In genomic region chr16:27974896-27975540, GRCh38 we compare ENCODE assay signal across 15 cellular contexts.
DNase-seq lines count a peak whose midpoint lies in the region; ATAC-seq and TF ChIP-seq lines count a peak whose summit lies in the region.
"Had no signal": no experiment of that assay in that cellular context is flagged by ENCODE, and none has a peak within 500 bp of the region (broad histone marks: within the 10 kb centered on the region; RNA-seq: fewer than 3 reads in every experiment).

No MANE protein-coding gene starts in this region.

- peak; percentile 36 for DNase-seq in islet precursor cell
- peak; percentile 64 for DNase-seq in osteocyte (ENCODE audit: extremely low spot score, unreplicated experiment)
- peak; percentile 6 for DNase-seq in sigmoid colon
- no peak for DNase-seq in NCI-H2196 treated with DMSO at 0.1 percent for 48 hours (lab: John Stamatoyannopoulos, UW; ENCODE audit: unreplicated experiment)
- DNase-seq in Calu3 = no peak
- DNase-seq: CD8-positive, alpha-beta T cell; DMS 273 treated with DMSO at 0.1 percent for 48 hours; DMS53; DND-41; EL; H9 had no signal

- H3K27ac Mint-ChIP-seq in osteocyte (ENCODE audit: unreplicated experiment) (no peak overlapping the region), Calu3 (ENCODE audit: unreplicated experiment) (no peak overlapping the region)
- H3K27ac Mint-ChIP-seq: B cell; CD8-positive, alpha-beta T cell had no signal

- no peak overlapping the region for H3K4me3 Mint-ChIP-seq in osteocyte (ENCODE audit: unreplicated experiment)
- no peak overlapping the region for H3K4me3 Mint-ChIP-seq in Calu3 (ENCODE audit: low read depth, unreplicated experiment)
- H3K4me3 Mint-ChIP-seq: B cell; CD8-positive, alpha-beta T cell; H9 had no signal

- no peak overlapping the region for H3K4me3 ChIP-seq in sigmoid colon
- H3K4me3 ChIP-seq: BLaER1 treated with 17β-estradiol and CSF1 and Interleukin-3, amounts not matched to agents 10 nM and 100 nM had no signal

- H3K9me3 ChIP-seq in sigmoid colon = peaks cover 0 to 4% (median 0%) of the 10 kb centered on the region in 4 donors

- no peak for ATAC-seq in HG02763 (IDR thresholded peaks at IDR 0.05; ENCODE audit: unreplicated experiment)
- ATAC-seq: CD8-positive, alpha-beta T cell; HepG2 had no signal

- H3K36me3 Mint-ChIP-seq in osteocyte (ENCODE audit: unreplicated experiment) (no peaks in the 10 kb centered on the region), Calu3 (ENCODE audit: insufficient read depth, unreplicated experiment) (no peaks in the 10 kb centered on the region)
- H3K36me3 Mint-ChIP-seq: CD8-positive, alpha-beta T cell had no signal

- no peaks in the 10 kb centered on the region for H3K4me1 Mint-ChIP-seq in osteocyte (ENCODE audit: unreplicated experiment)
- H3K4me1 Mint-ChIP-seq in Calu3 (ENCODE audit: low read depth, unreplicated experiment) = no peaks in the 10 kb centered on the region

- TF ChIP-seq EP300 in sigmoid colon (IDR thresholded peaks at IDR 0.05) = no peak

- no peaks in the 10 kb centered on the region for H3K36me3 ChIP-seq in sigmoid colon
- H3K36me3 ChIP-seq: BLaER1 treated with 17β-estradiol and CSF1 and Interleukin-3, amounts not matched to agents 10 nM and 100 nM had no signal

- H3K9me3 Mint-ChIP-seq in osteocyte (ENCODE audit: unreplicated experiment) = no peaks in the 10 kb centered on the region
- no peaks in the 10 kb centered on the region for H3K9me3 Mint-ChIP-seq in Calu3 (ENCODE audit: low read depth, unreplicated experiment)
- H3K9me3 Mint-ChIP-seq: CD8-positive, alpha-beta T cell; H9 had no signal

- no peaks in the 10 kb centered on the region for H3K27me3 ChIP-seq in sigmoid colon
- H3K27me3 ChIP-seq: BLaER1 treated with 17β-estradiol and CSF1 and Interleukin-3, amounts not matched to agents 10 nM and 100 nM had no signal

- TF ChIP-seq POLR2A in sigmoid colon (IDR thresholded peaks at IDR 0.05) = no peak

- H3K4me1 ChIP-seq in sigmoid colon = no peaks in the 10 kb centered on the region
- H3K4me1 ChIP-seq: BLaER1 treated with 17β-estradiol and CSF1 and Interleukin-3, amounts not matched to agents 10 nM and 100 nM had no signal

- H3K27me3 Mint-ChIP-seq in osteocyte (ENCODE audit: unreplicated experiment) (no peaks in the 10 kb centered on the region), Calu3 (ENCODE audit: unreplicated experiment) (peaks cover 53% of the 10 kb centered on the region)

- CTCF ChIA-PET in Calu3 (lab: Charles Lee) = no interaction called here

- TF ChIP-seq CTCF in osteocyte (IDR thresholded peaks at IDR 0.05) = no peak
- TF ChIP-seq CTCF in sigmoid colon (IDR thresholded peaks at IDR 0.05) = no peak
- no peak for TF ChIP-seq CTCF in Calu3 (IDR thresholded peaks at IDR 0.05; ENCODE audit: unreplicated experiment)

- BruUV-seq in Calu3 (replicated peaks; lab: Mats Ljungman, UMichigan) = no TSS peak

- 82 to 87% methylated on average over 11 of the region's 11 CpGs for WGBS in sigmoid colon, 2 donors

- H3K27ac ChIP-seq in sigmoid colon = no peak overlapping the region
- H3K27ac ChIP-seq: BLaER1 treated with 17β-estradiol and CSF1 and Interleukin-3, amounts not matched to agents 10 nM and 100 nM had no signal

- intact Hi-C loops in sigmoid colon (cut with DNase I) (no loop called here), Calu3 (cut with micrococcal nuclease; ENCODE audit: unreplicated experiment) (no loop called here)

Comparison
In these comparisons a context has a peak if more than half of its experiments do, and no peak if none do; other contexts are left out.
1. DNase-seq: peak in islet precursor cell (single experiment), osteocyte (single experiment) and sigmoid colon (single experiment); none in NCI-H2196 treated with DMSO at 0.1 percent for 48 hours (single experiment) and Calu3 (single experiment).